17 cellular contexts compared by ENCODE assay signal in the genomic region with DNA sequence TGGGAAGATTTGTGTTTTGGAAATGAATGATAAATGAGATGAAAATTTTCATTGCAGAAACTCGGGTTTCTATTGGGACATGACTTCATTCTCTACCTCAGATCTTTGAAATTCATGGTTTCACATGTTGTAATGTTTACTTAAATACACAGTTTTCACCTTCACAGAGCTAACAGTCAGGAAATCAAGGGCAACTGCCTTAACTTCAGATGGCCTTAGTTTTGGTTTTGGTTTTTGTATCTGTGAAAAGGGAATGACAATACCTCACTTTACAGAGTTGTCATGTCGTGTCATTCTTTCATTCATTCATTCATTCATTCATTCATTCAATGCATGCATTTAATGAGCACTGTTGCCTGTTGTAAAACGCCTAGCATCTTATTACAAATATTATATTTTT. TPM values are rescaled to one million over a fixed set of nuclear protein-coding genes. Genes with fewer than 3 reads are reported as not detected.
DNase-seq lines count a peak whose midpoint lies in the region; ATAC-seq lines count a peak whose summit lies in the region.
"Had no signal": no experiment of that assay in that cellular context is flagged by ENCODE, and none has a peak within 500 bp of the region (broad histone marks: within the 10 kb centered on the region; RNA-seq: fewer than 3 reads in every experiment).

No MANE protein-coding gene starts in this region.

- POLR2A ChIA-PET in activated CD4-positive, alpha-beta T cell treated with anti-CD3 and anti-CD28 coated beads, Interleukin-2, amount 10 ng/mL, durations not matched to agents 7 days and 5 days (lab: Charles Lee), result no interaction called here

- H3K36me3 Mint-ChIP-seq in activated CD4-positive, alpha-beta T cell treated with anti-CD3 and anti-CD28 coated beads, Interleukin-2, amount 10 ng/mL, durations not matched to agents 24 days and 14 days (ENCODE audit: low read depth), result no peaks in the 10 kb centered on the region
- H3K36me3 Mint-ChIP-seq in activated CD4-positive, alpha-beta T cell treated with anti-CD3 and anti-CD28 coated beads, Interleukin-2, amount 10 ng/mL, durations not matched to agents 7 days and 5 days (ENCODE audit: low read depth), result no peaks in the 10 kb centered on the region
- no peaks in the 10 kb centered on the region for H3K36me3 Mint-ChIP-seq in activated T-helper 2 cell treated with anti-CD3 and anti-CD28 coated beads, Interferon-gamma antibody, Interleukin-2, Interleukin-4, amounts not matched to agents 10 μg/mL and 5 μg/mL and 100 μg/mL, durations not matched to agents 14 hours and 24 hours and 36 hours (ENCODE audit: low read depth)
- no peaks in the 10 kb centered on the region for H3K36me3 Mint-ChIP-seq in immature natural killer cell

- H3K9me3 Mint-ChIP-seq in activated CD4-positive, alpha-beta T cell treated with anti-CD3 and anti-CD28 coated beads, Interleukin-2, amount 10 ng/mL, durations not matched to agents 24 days and 14 days, result no peaks in the 10 kb centered on the region
- H3K9me3 Mint-ChIP-seq in activated CD4-positive, alpha-beta T cell treated with anti-CD3 and anti-CD28 coated beads, Interleukin-2, amount 10 ng/mL, durations not matched to agents 7 days and 5 days, result no peaks in the 10 kb centered on the region
- no peaks in the 10 kb centered on the region for H3K9me3 Mint-ChIP-seq in activated T-helper 2 cell treated with anti-CD3 and anti-CD28 coated beads, Interferon-gamma antibody, Interleukin-2, Interleukin-4, amounts not matched to agents 10 μg/mL and 5 μg/mL and 100 μg/mL, durations not matched to agents 14 hours and 24 hours and 36 hours
- no peaks in the 10 kb centered on the region for H3K9me3 Mint-ChIP-seq in immature natural killer cell
- H3K9me3 Mint-ChIP-seq: activated T-cell treated with anti-CD3 and anti-CD28 coated beads, Interleukin-2, amount 50 U/mL, for 72 hours; nephron progenitor cell had no signal

- no peak overlapping the region for H3K4me3 Mint-ChIP-seq in activated CD4-positive, alpha-beta T cell treated with anti-CD3 and anti-CD28 coated beads, Interleukin-2, amount 10 ng/mL, durations not matched to agents 24 days and 14 days
- H3K4me3 Mint-ChIP-seq in activated CD4-positive, alpha-beta T cell treated with anti-CD3 and anti-CD28 coated beads, Interleukin-2, amount 10 ng/mL, durations not matched to agents 7 days and 5 days, result no peak overlapping the region
- H3K4me3 Mint-ChIP-seq in activated T-helper 2 cell treated with anti-CD3 and anti-CD28 coated beads, Interferon-gamma antibody, Interleukin-2, Interleukin-4, amounts not matched to agents 10 μg/mL and 5 μg/mL and 100 μg/mL, durations not matched to agents 14 hours and 24 hours and 36 hours (ENCODE audit: low read depth), result no peak overlapping the region
- no peak overlapping the region for H3K4me3 Mint-ChIP-seq in immature natural killer cell
- H3K4me3 Mint-ChIP-seq: nephron progenitor cell had no signal

- H3K27ac Mint-ChIP-seq in activated CD4-positive, alpha-beta T cell treated with anti-CD3 and anti-CD28 coated beads, Interleukin-2, amount 10 ng/mL, durations not matched to agents 24 days and 14 days, result peak overlapping the region; percentile 2
- H3K27ac Mint-ChIP-seq in activated CD4-positive, alpha-beta T cell treated with anti-CD3 and anti-CD28 coated beads, Interleukin-2, amount 10 ng/mL, durations not matched to agents 7 days and 5 days, result no peak overlapping the region
- peak overlapping the region; percentile 3 for H3K27ac Mint-ChIP-seq in activated T-helper 2 cell treated with anti-CD3 and anti-CD28 coated beads, Interferon-gamma antibody, Interleukin-2, Interleukin-4, amounts not matched to agents 10 μg/mL and 5 μg/mL and 100 μg/mL, durations not matched to agents 14 hours and 24 hours and 36 hours
- no peak overlapping the region for H3K27ac Mint-ChIP-seq in immature natural killer cell
- H3K27ac Mint-ChIP-seq: activated T-cell treated with anti-CD3 and anti-CD28 coated beads, Interleukin-2, amount 50 U/mL, for 72 hours; nephron progenitor cell had no signal

- peaks cover 9% of the 10 kb centered on the region for H3K4me1 Mint-ChIP-seq in activated CD4-positive, alpha-beta T cell treated with anti-CD3 and anti-CD28 coated beads, Interleukin-2, amount 10 ng/mL, durations not matched to agents 24 days and 14 days
- peaks cover 7% of the 10 kb centered on the region for H3K4me1 Mint-ChIP-seq in activated CD4-positive, alpha-beta T cell treated with anti-CD3 and anti-CD28 coated beads, Interleukin-2, amount 10 ng/mL, durations not matched to agents 7 days and 5 days
- peaks cover 31% of the 10 kb centered on the region for H3K4me1 Mint-ChIP-seq in activated T-helper 2 cell treated with anti-CD3 and anti-CD28 coated beads, Interferon-gamma antibody, Interleukin-2, Interleukin-4, amounts not matched to agents 10 μg/mL and 5 μg/mL and 100 μg/mL, durations not matched to agents 14 hours and 24 hours and 36 hours (ENCODE audit: low read depth)
- H3K4me1 Mint-ChIP-seq in immature natural killer cell, result no peaks in the 10 kb centered on the region
- H3K4me1 Mint-ChIP-seq: nephron progenitor cell had no signal

- CTCF ChIA-PET in activated CD4-positive, alpha-beta T cell treated with anti-CD3 and anti-CD28 coated beads, Interleukin-2, amount 10 ng/mL, durations not matched to agents 7 days and 5 days (lab: Charles Lee), result interaction anchor here (0.9 kb wide), 1 partner anchor 17 kb away, joined by 3 read pairs; no protein-coding TSS in a partner anchor

- intact Hi-C loops in activated CD4-positive, alpha-beta T cell treated with anti-CD3 and anti-CD28 coated beads, Interleukin-2, amount 10 ng/mL, durations not matched to agents 24 days and 14 days (cut with micrococcal nuclease), result no loop called here
- intact Hi-C loops in activated T-helper 2 cell treated with anti-CD3 and anti-CD28 coated beads, Interferon-gamma antibody, Interleukin-2, Interleukin-4, amounts not matched to agents 10 μg/mL and 5 μg/mL and 100 μg/mL, durations not matched to agents 14 hours and 24 hours and 36 hours (cut with micrococcal nuclease), result loop anchor here (5.0 kb wide), 2 partner anchors 127 to 153 kb away; no protein-coding TSS in a partner anchor

- DNase-seq in activated CD4-positive, alpha-beta T cell treated with anti-CD3 and anti-CD28 coated beads, Interleukin-2, amount 10 ng/mL, durations not matched to agents 24 days and 14 days, result peak; percentile 64
- no peak for DNase-seq in activated CD4-positive, alpha-beta T cell treated with anti-CD3 and anti-CD28 coated beads, Interleukin-2, amount 10 ng/mL, durations not matched to agents 7 days and 5 days
- no peak for DNase-seq in activated T-helper 2 cell treated with anti-CD3 and anti-CD28 coated beads, Interferon-gamma antibody, Interleukin-2, Interleukin-4, amounts not matched to agents 10 μg/mL and 5 μg/mL and 100 μg/mL, durations not matched to agents 14 hours and 24 hours and 36 hours (ENCODE audit: low spot score)
- no peak for DNase-seq in EL
- DNase-seq in caudate nucleus (lab: John Stamatoyannopoulos, UW), result no peak
- no peak for DNase-seq in immature natural killer cell
- DNase-seq: activated T-cell treated with anti-CD3 and anti-CD28 coated beads, Interleukin-2, amount 50 U/mL, for 72 hours; brain microvascular endothelial cell; COR-L47; H7; nephron progenitor cell; SIG-M5; trophoblast cell had no signal

- ATAC-seq in GM21576 (IDR thresholded peaks at IDR 0.05; ENCODE audit: unreplicated experiment) (peak; percentile 46), HG03108 (IDR thresholded peaks at IDR 0.05; ENCODE audit: unreplicated experiment) (peak; percentile 59)

- H3K27me3 Mint-ChIP-seq in activated CD4-positive, alpha-beta T cell treated with anti-CD3 and anti-CD28 coated beads, Interleukin-2, amount 10 ng/mL, durations not matched to agents 24 days and 14 days, result peaks cover 8% of the 10 kb centered on the region
- peaks cover 3% of the 10 kb centered on the region for H3K27me3 Mint-ChIP-seq in activated CD4-positive, alpha-beta T cell treated with anti-CD3 and anti-CD28 coated beads, Interleukin-2, amount 10 ng/mL, durations not matched to agents 7 days and 5 days
- no peaks in the 10 kb centered on the region for H3K27me3 Mint-ChIP-seq in activated T-helper 2 cell treated with anti-CD3 and anti-CD28 coated beads, Interferon-gamma antibody, Interleukin-2, Interleukin-4, amounts not matched to agents 10 μg/mL and 5 μg/mL and 100 μg/mL, durations not matched to agents 14 hours and 24 hours and 36 hours (ENCODE audit: low read depth)
- peaks cover 0 to 2% (median 0%) of the 10 kb centered on the region in 3 donors for H3K27me3 Mint-ChIP-seq in immature natural killer cell (ENCODE audit: low read depth in 3 of 3)

- H3K27ac ChIP-seq in caudate nucleus (ENCODE audit: low read depth, low read length), result no peak overlapping the region
- H3K27ac ChIP-seq: brain microvascular endothelial cell, VCaP had no signal

RNA-seq across cellular contexts. Expression of a gene that starts 41.9 kb away (rescaled TPM):
- total RNA-seq in activated CD4-positive, alpha-beta T cell treated with anti-CD3 and anti-CD28 coated beads, Interleukin-2, amount 10 ng/mL, durations not matched to agents 24 days and 14 days, result 0.82 and 0.97 TPM in 2 replicates
- total RNA-seq in activated CD4-positive, alpha-beta T cell treated with anti-CD3 and anti-CD28 coated beads, Interleukin-2, amount 10 ng/mL, durations not matched to agents 7 days and 5 days, result under 1 TPM; 0.50 to 0.75 TPM
- 0.76 and 1.1 TPM in 2 replicates for total RNA-seq in activated T-helper 2 cell treated with anti-CD3 and anti-CD28 coated beads, Interferon-gamma antibody, Interleukin-2, Interleukin-4, amounts not matched to agents 10 μg/mL and 5 μg/mL and 100 μg/mL, durations not matched to agents 14 hours and 24 hours and 36 hours
- polyA plus RNA-seq in immature natural killer cell, result under 1 TPM in 1 of 3 donors, not detected in 2; 0.25 TPM
- total RNA-seq: A172, H7 had no signal

Comparison
In these comparisons a context has a peak if more than half of its experiments do, and no peak if none do; other contexts are left out.
1. H3K27ac Mint-ChIP-seq: peak in activated CD4-positive, alpha-beta T cell treated with anti-CD3 and anti-CD28 coated beads, Interleukin-2, amount 10 ng/mL, durations not matched to agents 24 days and 14 days (single experiment) and activated T-helper 2 cell treated with anti-CD3 and anti-CD28 coated beads, Interferon-gamma antibody, Interleukin-2, Interleukin-4, amounts not matched to agents 10 μg/mL and 5 μg/mL and 100 μg/mL, durations not matched to agents 14 hours and 24 hours and 36 hours (single experiment); none in activated CD4-positive, alpha-beta T cell treated with anti-CD3 and anti-CD28 coated beads, Interleukin-2, amount 10 ng/mL, durations not matched to agents 7 days and 5 days (single experiment) and immature natural killer cell (0 of 6).